ENCODE assay signal across 24 cellular contexts in the genomic region with DNA sequence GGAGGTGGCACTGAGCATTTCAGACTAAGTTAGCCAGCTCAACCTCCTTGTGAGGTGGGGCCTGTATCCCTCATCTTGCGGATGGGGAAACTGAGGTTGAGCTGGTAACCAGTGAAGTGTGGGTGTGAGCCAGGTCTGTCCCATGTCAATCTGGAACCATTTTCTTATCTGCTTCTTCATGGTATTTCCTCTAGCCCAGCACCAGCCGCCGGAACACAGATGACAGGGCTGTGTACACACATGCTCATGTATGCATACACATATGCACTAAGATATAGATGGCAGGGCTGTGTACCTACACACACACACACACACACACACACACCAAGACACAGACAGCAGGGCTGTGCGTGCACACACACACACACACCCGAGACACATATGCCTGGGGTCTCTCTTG. TPM values are rescaled to one million over a fixed set of nuclear protein-coding genes. Genes with fewer than 3 reads are reported as not detected.
"Had no signal": no experiment of that assay in that cellular context is flagged by ENCODE, and none has a peak within 500 bp of the region (broad histone marks: within the 10 kb centered on the region; RNA-seq: fewer than 3 reads in every experiment).

No MANE protein-coding gene starts in this region.

- ATAC-seq: activated CD4-positive, CD25-positive, alpha-beta regulatory T cell treated with anti-CD3 and anti-CD28 coated beads, Interleukin-2, amount 50 U/mL, for 24 hours; activated CD8-positive, alpha-beta T cell treated with anti-CD3 and anti-CD28 coated beads for 36 hours; activated naive CD4-positive, alpha-beta T cell treated with anti-CD3 and anti-CD28 coated beads, Interleukin-2, amount 50 U/mL, for 72 hours; activated T-cell treated with anti-CD3 and anti-CD28 coated beads, Interleukin-2, amount 50 U/mL, for 72 hours; foreskin keratinocyte; heart left ventricle; naive thymus-derived CD4-positive, alpha-beta T cell; pancreas; psoas muscle had no signal

- DNase-seq: activated CD4-positive, alpha-beta T cell treated with anti-CD3 and anti-CD28 coated beads, Interleukin-2, amount 10 ng/mL, durations not matched to agents 7 days and 5 days; activated CD8-positive, alpha-beta T cell treated with anti-CD3 and anti-CD28 coated beads for 36 hours; activated T-cell treated with anti-CD3 and anti-CD28 coated beads, Interleukin-2, amount 50 U/mL, for 72 hours; caudate nucleus; foreskin keratinocyte; kidney glomerular epithelial cell; midbrain; naive thymus-derived CD4-positive, alpha-beta T cell; nucleus accumbens; stimulated activated naive CD4-positive, alpha-beta T cell; SW 1271; T-helper 9 cell; trophoblast cell had no signal

- H3K9me3 ChIP-seq: adrenal gland, esophagus muscularis mucosa, heart left ventricle, pancreas, psoas muscle, spleen, thoracic aorta, uterus had no signal

- H3K27me3 ChIP-seq: adrenal gland, heart left ventricle, pancreas, uterus had no signal

- H3K36me3 ChIP-seq: adrenal gland, heart left ventricle, pancreas, spleen, thoracic aorta, uterus had no signal

- H3K4me3 ChIP-seq: adrenal gland, esophagus muscularis mucosa, heart left ventricle, pancreas, psoas muscle, spleen, thoracic aorta, uterus had no signal

- H3K4me1 ChIP-seq: adrenal gland, esophagus muscularis mucosa, foreskin keratinocyte, pancreas, psoas muscle, spleen, uterus had no signal

- H3K27ac ChIP-seq: adrenal gland, esophagus muscularis mucosa, foreskin keratinocyte, heart left ventricle, pancreas, psoas muscle, spleen, thoracic aorta, uterus, VCaP had no signal

RNA-seq across cellular contexts. Expression of a gene that starts 18.5 kb away (rescaled TPM):
- total RNA-seq: activated CD4-positive, alpha-beta T cell treated with anti-CD3 and anti-CD28 coated beads, Interleukin-2, amount 10 ng/mL, durations not matched to agents 7 days and 5 days; activated CD8-positive, alpha-beta T cell treated with anti-CD3 and anti-CD28 coated beads for 36 hours; foreskin keratinocyte had no signal
